15 cellular contexts compared by ENCODE assay signal in genomic region chr3:63872135-63872924, GRCh38. TPM values are rescaled to one million over a fixed set of nuclear protein-coding genes. Genes with fewer than 3 reads are reported as not detected.
A peak's percentile ranks its signal among the peaks of the same experiment; 100 is the strongest.
DNase-seq lines count a peak whose midpoint lies in the region; ATAC-seq and TF ChIP-seq lines count a peak whose summit lies in the region.
"Had no signal": no experiment of that assay in that cellular context is flagged by ENCODE, and none has a peak within 500 bp of the region (broad histone marks: within the 10 kb centered on the region; RNA-seq: fewer than 3 reads in every experiment).

No MANE protein-coding gene starts in this region.

- no peaks in the 10 kb centered on the region for H3K27me3 Mint-ChIP-seq in activated CD8-positive, alpha-beta T cell treated with anti-CD3 and anti-CD28 coated beads for 36 hours
- H3K27me3 Mint-ChIP-seq in T-cell, result no peaks in the 10 kb centered on the region
- H3K27me3 Mint-ChIP-seq: activated B cell treated with CpG ODN at 0.5 μM for 24 hours had no signal

- H3K36me3 Mint-ChIP-seq in activated CD8-positive, alpha-beta T cell treated with anti-CD3 and anti-CD28 coated beads for 36 hours (ENCODE audit: low read depth), result peaks cover 14% of the 10 kb centered on the region
- H3K36me3 Mint-ChIP-seq in T-cell, result peaks cover 4% of the 10 kb centered on the region

- WGBS in smooth muscle cell (ENCODE audit: low lambda C conversion rate), result 71% methylated on average over 2 of the region's 2 CpGs

- H3K4me1 ChIP-seq in fibroblast of lung (ENCODE audit: control insufficient read depth, extremely low read depth, insufficient read depth, low read length) (peaks cover 6% of the 10 kb centered on the region), smooth muscle cell (ENCODE audit: low read depth) (peaks cover under 1% of the 10 kb centered on the region)

- no peak for ATAC-seq in activated CD8-positive, alpha-beta T cell treated with anti-CD3 and anti-CD28 coated beads for 36 hours
- no peak for ATAC-seq in T-cell (replicated peaks in 1 of 4)
- ATAC-seq: right cardiac atrium had no signal

- H3K4me3 Mint-ChIP-seq in activated CD8-positive, alpha-beta T cell treated with anti-CD3 and anti-CD28 coated beads for 36 hours, result no peak overlapping the region
- H3K4me3 Mint-ChIP-seq in T-cell, result no peak overlapping the region
- H3K4me3 Mint-ChIP-seq: activated B cell treated with CpG ODN at 0.5 μM for 24 hours; activated T-helper 1 cell treated with anti-CD3 and anti-CD28 coated beads, Interleukin-12 subunit alpha, Interleukin-12 subunit beta, Interleukin-2, Interleukin-4 antibody, amounts not matched to agents 30 ng/mL and 10 ng/mL and 1 ng/mL, durations not matched to agents 14 hours and 24 hours and 36 hours had no signal

- TF ChIP-seq CTCF in fibroblast of lung (conservative IDR thresholded peaks at IDR 0.05 in 1 of 2, IDR thresholded peaks at IDR 0.05 in 1 of 2; ENCODE audit: low read depth in 1 of 2, low read length in 2 of 2) (no peak), smooth muscle cell (IDR thresholded peaks at IDR 0.05; ENCODE audit: borderline replicate concordance, insufficient read depth, poor library complexity, severe bottlenecking) (no peak)
- no peak for TF ChIP-seq CTCF in activated CD8-positive, alpha-beta T cell treated with anti-CD3 and anti-CD28 coated beads for 36 hours (IDR thresholded peaks at IDR 0.05)

- H3K79me2 ChIP-seq in fibroblast of lung (ENCODE audit: control insufficient read depth, insufficient read depth, low read length) (peaks cover 28% of the 10 kb centered on the region), smooth muscle cell (ENCODE audit: low read depth) (peaks cover 54% of the 10 kb centered on the region)

- no peak overlapping the region for H3K27ac Mint-ChIP-seq in activated CD8-positive, alpha-beta T cell treated with anti-CD3 and anti-CD28 coated beads for 36 hours
- H3K27ac Mint-ChIP-seq in T-cell, result no peak overlapping the region
- H3K27ac Mint-ChIP-seq: activated B cell treated with CpG ODN at 0.5 μM for 24 hours; activated T-helper 1 cell treated with anti-CD3 and anti-CD28 coated beads, Interleukin-12 subunit alpha, Interleukin-12 subunit beta, Interleukin-2, Interleukin-4 antibody, amounts not matched to agents 30 ng/mL and 10 ng/mL and 1 ng/mL, durations not matched to agents 14 hours and 24 hours and 36 hours had no signal

- H3K27me3 ChIP-seq in fibroblast of lung (ENCODE audit: control insufficient read depth, insufficient read depth, low read length) (no peaks in the 10 kb centered on the region), smooth muscle cell (ENCODE audit: low read depth) (no peaks in the 10 kb centered on the region)
- H3K27me3 ChIP-seq: Peyer's patch, vagina had no signal

- no peaks in the 10 kb centered on the region for H3K9me3 Mint-ChIP-seq in activated CD8-positive, alpha-beta T cell treated with anti-CD3 and anti-CD28 coated beads for 36 hours
- H3K9me3 Mint-ChIP-seq in T-cell, result no peaks in the 10 kb centered on the region
- H3K9me3 Mint-ChIP-seq: activated B cell treated with CpG ODN at 0.5 μM for 24 hours; activated T-helper 1 cell treated with anti-CD3 and anti-CD28 coated beads, Interleukin-12 subunit alpha, Interleukin-12 subunit beta, Interleukin-2, Interleukin-4 antibody, amounts not matched to agents 30 ng/mL and 10 ng/mL and 1 ng/mL, durations not matched to agents 14 hours and 24 hours and 36 hours had no signal

- intact Hi-C loops in activated CD8-positive, alpha-beta T cell treated with anti-CD3 and anti-CD28 coated beads for 36 hours (cut with micrococcal nuclease), result no loop called here

- POLR2A ChIA-PET in activated CD8-positive, alpha-beta T cell treated with anti-CD3 and anti-CD28 coated beads for 36 hours (lab: Charles Lee), result interaction anchor here (0.9 kb wide), 1 partner anchor 48 kb away, joined by 3 read pairs; no protein-coding TSS in a partner anchor
- POLR2A ChIA-PET in T-cell (lab: Charles Lee), result interaction anchor here in 1 of 2 donors (0.6 kb wide), 1 partner anchor 120 kb away, joined by 3 read pairs; no protein-coding TSS in a partner anchor

- H3K9me3 ChIP-seq in fibroblast of lung (ENCODE audit: control insufficient read depth, insufficient read depth, low read depth, low read length), result no peaks in the 10 kb centered on the region
- H3K9me3 ChIP-seq in smooth muscle cell (replicated peaks; ENCODE audit: low read depth), result no peaks in the 10 kb centered on the region
- H3K9me3 ChIP-seq: Peyer's patch, vagina had no signal

- H3K36me3 ChIP-seq in fibroblast of lung (ENCODE audit: control insufficient read depth, insufficient read depth, low read length), result no peaks in the 10 kb centered on the region
- H3K36me3 ChIP-seq in smooth muscle cell (ENCODE audit: low read depth), result no peaks in the 10 kb centered on the region
- H3K36me3 ChIP-seq: Peyer's patch, vagina had no signal

- DNase-seq in NCI-H510A treated with DMSO at 0.1 percent for 48 hours (lab: John Stamatoyannopoulos, UW) (peak; percentile 14), NCI-H510A (lab: John Stamatoyannopoulos, UW) (no peak), RKO (ENCODE audit: low spot score) (peak; percentile 62), fibroblast of lung (ENCODE audit: low read depth in 2 of 2) (peak; percentile 88 to 94), smooth muscle cell (lab: John Stamatoyannopoulos, UW; ENCODE audit: unreplicated experiment) (no peak), NCI-H1417 treated with DMSO at 0.1 percent for 48 hours (lab: John Stamatoyannopoulos, UW) (no peak), T-cell (no peak)
- no peak for DNase-seq in activated CD8-positive, alpha-beta T cell treated with anti-CD3 and anti-CD28 coated beads for 36 hours
- DNase-seq: activated B cell treated with CpG ODN at 0.5 μM for 24 hours, NCI-H146, Peyer's patch, right cardiac atrium had no signal

- peaks cover 3% of the 10 kb centered on the region for H4K20me1 ChIP-seq in fibroblast of lung (ENCODE audit: control insufficient read depth, extremely low read depth, insufficient read depth, low read length)
- peaks cover 79% of the 10 kb centered on the region for H4K20me1 ChIP-seq in smooth muscle cell (ENCODE audit: low read depth)

- peak overlapping the region; percentile 54 for H3K4me2 ChIP-seq in fibroblast of lung (ENCODE audit: extremely low read depth, insufficient read depth, low read length)
- peak overlapping the region; percentile 51 for H3K4me2 ChIP-seq in smooth muscle cell

- H3K4me3 ChIP-seq in fibroblast of lung (replicated peaks in 1 of 4; ENCODE audit: control extremely low read depth in 1 of 4, insufficient read depth in 1 of 4, low read depth in 3 of 4, low read length in 4 of 4), result no peak overlapping the region
- H3K4me3 ChIP-seq in smooth muscle cell, result no peak overlapping the region
- H3K4me3 ChIP-seq: Peyer's patch, vagina had no signal

- H3F3A ChIP-seq in smooth muscle cell (ENCODE audit: low read depth), result peaks cover 4% of the 10 kb centered on the region

- H3K9ac ChIP-seq in fibroblast of lung (ENCODE audit: insufficient read depth, low read length) (no peak overlapping the region), smooth muscle cell (ENCODE audit: low read depth) (no peak overlapping the region)

- H3K4me1 Mint-ChIP-seq in activated CD8-positive, alpha-beta T cell treated with anti-CD3 and anti-CD28 coated beads for 36 hours (ENCODE audit: low read depth), result peaks cover 60% of the 10 kb centered on the region
- peaks cover 76 to 83% (median 77%) of the 10 kb centered on the region in 3 donors for H3K4me1 Mint-ChIP-seq in T-cell

- H3K27ac ChIP-seq in fibroblast of lung (ENCODE audit: insufficient read depth, low read length) (peak overlapping the region; percentile 12), smooth muscle cell (ENCODE audit: low read depth) (peak overlapping the region; percentile 51)
- H3K27ac ChIP-seq: Peyer's patch, vagina had no signal

- CTCF ChIA-PET in activated CD8-positive, alpha-beta T cell treated with anti-CD3 and anti-CD28 coated beads for 36 hours (lab: Charles Lee), result interaction anchor here (1.7 kb wide), 1 partner anchor 12 kb away, joined by 4 read pairs; no protein-coding TSS in a partner anchor
- CTCF ChIA-PET in T-cell (lab: Charles Lee), result interaction anchor here (0.7 kb wide), 2 partner anchors 12 to 69 kb away, joined by 3 read pairs; no protein-coding TSS in a partner anchor

- H2AFZ ChIP-seq in fibroblast of lung (ENCODE audit: low read length), result no peak overlapping the region
- no peak overlapping the region for H2AFZ ChIP-seq in smooth muscle cell (ENCODE audit: low read depth)

RNA-seq across cellular contexts. Expression of gene ATXN7, which starts 8.7 kb away (rescaled TPM):
- 7.7 and 11.1 TPM in 2 replicates for total RNA-seq in fibroblast of lung
- polyA plus RNA-seq in fibroblast of lung, result 6.3 and 10.6 TPM in 2 replicates
- 3.4 and 6.3 TPM in 2 replicates for polyA plus RNA-seq in fibroblast of lung (2012)
- polyA minus RNA-seq in fibroblast of lung (ENCODE audit: low replicate concordance), result 64.9 and 84.2 TPM in 2 replicates
- 14.1 and 16.8 TPM in 2 replicates for total RNA-seq in smooth muscle cell
- 3.1 and 3.6 TPM in 2 replicates for polyA plus RNA-seq in smooth muscle cell
- total RNA-seq in activated CD8-positive, alpha-beta T cell treated with anti-CD3 and anti-CD28 coated beads for 36 hours, result 10 to 100 TPM; 22.5 to 25.9 TPM
- total RNA-seq in T-cell, result 100 to 1,000 TPM; 110 to 231 (median 123) TPM

RNA-seq across cellular contexts. Expression of gene THOC7, which starts 8.7 kb away (rescaled TPM):
- total RNA-seq in fibroblast of lung, result 35.3 and 42.6 TPM in 2 replicates
- 100 and 103 TPM in 2 replicates for polyA plus RNA-seq in fibroblast of lung
- 88.0 and 91.1 TPM in 2 replicates for polyA plus RNA-seq in fibroblast of lung (2012)
- polyA minus RNA-seq in fibroblast of lung (ENCODE audit: low replicate concordance), result 0.96 and 3.9 TPM in 2 replicates
- total RNA-seq in smooth muscle cell, result 41.3 and 57.3 TPM in 2 replicates
- polyA plus RNA-seq in smooth muscle cell, result 57.5 and 59.9 TPM in 2 replicates
- 10 to 100 TPM; 85.0 to 85.5 TPM for total RNA-seq in activated CD8-positive, alpha-beta T cell treated with anti-CD3 and anti-CD28 coated beads for 36 hours
- total RNA-seq in T-cell, result 10 to 100 TPM; 30.9 to 36.9 (median 33.1) TPM

RNA-seq across cellular contexts. Expression of gene SCAANT1, which starts 39.9 kb away (rescaled TPM):
- total RNA-seq in fibroblast of lung (1.7 TPM in 1 of 2 replicates, not detected in the other), smooth muscle cell (not detected in 2 replicates), T-cell (1 to 10 TPM in 1 of 5 donors, not detected in 4; 5.7 TPM)
- polyA plus RNA-seq in fibroblast of lung (not detected in 2 replicates), smooth muscle cell (not detected in 2 replicates)
- polyA plus RNA-seq in fibroblast of lung (2012), result not detected in 2 replicates
- not detected in 2 replicates for polyA minus RNA-seq in fibroblast of lung (ENCODE audit: low replicate concordance)
- not detected for total RNA-seq in activated CD8-positive, alpha-beta T cell treated with anti-CD3 and anti-CD28 coated beads for 36 hours
- total RNA-seq: activated B cell treated with CpG ODN at 0.5 μM for 24 hours; activated T-helper 1 cell treated with anti-CD3 and anti-CD28 coated beads, Interleukin-12 subunit alpha, Interleukin-12 subunit beta, Interleukin-2, Interleukin-4 antibody, amounts not matched to agents 30 ng/mL and 10 ng/mL and 1 ng/mL, durations not matched to agents 14 hours and 24 hours and 36 hours; glomerular endothelial cell; Peyer's patch; right cardiac atrium; vagina had no signal
- polyA plus RNA-seq: right cardiac atrium had no signal

RNA-seq across cellular contexts. Expression of gene C3orf49, which starts 53.2 kb away (rescaled TPM):
- total RNA-seq in fibroblast of lung (not detected in 2 replicates), smooth muscle cell (not detected in 2 replicates), T-cell (not detected)
- polyA plus RNA-seq in fibroblast of lung (not detected in 2 replicates), smooth muscle cell (0.25 TPM in 1 of 2 replicates, not detected in the other)
- polyA plus RNA-seq in fibroblast of lung (2012), result 0.09 TPM in 1 of 2 replicates, not detected in the other
- not detected in 2 replicates for polyA minus RNA-seq in fibroblast of lung (ENCODE audit: low replicate concordance)
- not detected for total RNA-seq in activated CD8-positive, alpha-beta T cell treated with anti-CD3 and anti-CD28 coated beads for 36 hours
- total RNA-seq: activated B cell treated with CpG ODN at 0.5 μM for 24 hours; activated T-helper 1 cell treated with anti-CD3 and anti-CD28 coated beads, Interleukin-12 subunit alpha, Interleukin-12 subunit beta, Interleukin-2, Interleukin-4 antibody, amounts not matched to agents 30 ng/mL and 10 ng/mL and 1 ng/mL, durations not matched to agents 14 hours and 24 hours and 36 hours; glomerular endothelial cell; Peyer's patch; right cardiac atrium; vagina had no signal
- polyA plus RNA-seq: right cardiac atrium had no signal

Comparison
In these comparisons a context has a peak if more than half of its experiments do, and no peak if none do; other contexts are left out.
1. DNase-seq: peak in NCI-H510A treated with DMSO at 0.1 percent for 48 hours (single experiment), RKO (single experiment) and fibroblast of lung (2 of 2); none in NCI-H510A (single experiment), smooth muscle cell (single experiment), activated CD8-positive, alpha-beta T cell treated with anti-CD3 and anti-CD28 coated beads for 36 hours (single experiment), NCI-H1417 treated with DMSO at 0.1 percent for 48 hours (single experiment) and T-cell (0 of 34).